16 cellular contexts compared by ENCODE assay signal in the genomic region with DNA sequence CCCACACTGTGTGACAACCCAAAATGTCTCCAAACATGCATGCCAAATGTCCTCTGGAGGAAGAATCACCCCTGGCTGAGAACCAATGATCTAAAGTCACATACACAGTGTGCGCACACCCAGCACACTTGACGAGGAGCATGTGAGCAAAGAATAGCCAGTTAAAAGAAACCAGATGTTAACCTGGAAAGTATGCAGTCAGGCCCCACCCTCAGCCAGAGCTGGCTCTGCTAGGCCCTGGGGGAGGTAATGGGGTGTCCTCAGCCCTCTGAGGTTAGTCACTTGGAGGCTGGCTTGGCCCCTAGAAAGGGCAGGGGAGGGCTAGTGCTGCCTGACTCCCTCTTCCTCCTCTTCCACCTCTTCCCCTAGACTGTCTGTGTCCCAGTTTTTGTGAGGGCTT. TPM values are rescaled to one million over a fixed set of nuclear protein-coding genes. Genes with fewer than 3 reads are reported as not detected.
A peak's percentile ranks its signal among the peaks of the same experiment; 100 is the strongest.
DNase-seq lines count a peak whose midpoint lies in the region; ATAC-seq and TF ChIP-seq lines count a peak whose summit lies in the region.
"Had no signal": no experiment of that assay in that cellular context is flagged by ENCODE, and none has a peak within 500 bp of the region (broad histone marks: within the 10 kb centered on the region; RNA-seq: fewer than 3 reads in every experiment).

No MANE protein-coding gene starts in this region.

- H3K27me3 Mint-ChIP-seq in glutamatergic neuron (ENCODE audit: unreplicated experiment) = peaks cover 11% of the 10 kb centered on the region
- H3K27me3 Mint-ChIP-seq: activated naive CD8-positive, alpha-beta T cell treated with anti-CD3 and anti-CD28 coated beads, Interleukin-2, amount 50 U/mL, for 24 hours had no signal

- H3K4me3 ChIP-seq in SK-N-SH (ENCODE audit: low read depth in 2 of 2, low read length in 1 of 2) (no peak overlapping the region), upper lobe of right lung (no peak overlapping the region)
- H3K4me3 ChIP-seq: esophagus muscularis mucosa, GM23338 had no signal

- H3K9me3 ChIP-seq in SK-N-SH (no peaks in the 10 kb centered on the region), upper lobe of right lung (no peaks in the 10 kb centered on the region)
- H3K9me3 ChIP-seq: Caco-2, esophagus muscularis mucosa had no signal

- no peak for TF ChIP-seq RAD21 in SK-N-SH (IDR thresholded peaks at IDR 0.05; ENCODE audit: low read length)

- DNase-seq in SK-N-SH (peak; percentile 48), fibroblast of the conjunctiva (ENCODE audit: low read depth) (peak; percentile 30), upper lobe of right lung (no peak), mucosa of gallbladder (ENCODE audit: low spot score) (no peak), glutamatergic neuron (no peak)
- DNase-seq: activated CD4-positive, CD25-positive, alpha-beta regulatory T cell; activated naive CD8-positive, alpha-beta T cell treated with anti-CD3 and anti-CD28 coated beads, Interleukin-2, amount 50 U/mL, for 24 hours; activated T-cell treated with anti-CD3 and anti-CD28 coated beads for 4 hours; Caco-2; KBM-7; NCI-H1105 treated with DMSO at 0.1 percent for 48 hours; posterior cingulate gyrus; stimulated activated CD4-positive, alpha-beta T cell treated with anti-CD3 and anti-CD28 coated beads, Interleukin-12 subunit alpha, Interleukin-12 subunit beta, amount 100 ng/mL, for 4 hours had no signal

- H3K27me3 ChIP-seq in SK-N-SH (ENCODE audit: insufficient read depth) (no peaks in the 10 kb centered on the region), upper lobe of right lung (no peaks in the 10 kb centered on the region)

- no peak overlapping the region for H2AFZ ChIP-seq in SK-N-SH (ENCODE audit: low read depth)
- H2AFZ ChIP-seq: GM23338 had no signal

- H3F3A ChIP-seq in SK-N-SH (replicated peaks; ENCODE audit: insufficient read depth) = no peaks in the 10 kb centered on the region

- H3K36me3 ChIP-seq in SK-N-SH (replicated peaks in 1 of 2; ENCODE audit: control insufficient read depth in 1 of 2, insufficient read depth in 2 of 2, low read length in 1 of 2) = no peaks in the 10 kb centered on the region
- H3K36me3 ChIP-seq in upper lobe of right lung = no peaks in the 10 kb centered on the region
- H3K36me3 ChIP-seq: esophagus muscularis mucosa had no signal

- peaks cover 11% of the 10 kb centered on the region for H3K4me1 Mint-ChIP-seq in glutamatergic neuron (ENCODE audit: low read depth, unreplicated experiment)
- H3K4me1 Mint-ChIP-seq: activated naive CD8-positive, alpha-beta T cell treated with anti-CD3 and anti-CD28 coated beads, Interleukin-2, amount 50 U/mL, for 24 hours had no signal

- peaks cover 6% of the 10 kb centered on the region for H3K36me3 Mint-ChIP-seq in glutamatergic neuron (ENCODE audit: unreplicated experiment)

- H3K9me3 Mint-ChIP-seq in glutamatergic neuron (ENCODE audit: unreplicated experiment) = peaks cover 9% of the 10 kb centered on the region
- H3K9me3 Mint-ChIP-seq: activated naive CD8-positive, alpha-beta T cell treated with anti-CD3 and anti-CD28 coated beads, Interleukin-2, amount 50 U/mL, for 24 hours; GM23338 had no signal

- H3K27ac ChIP-seq in SK-N-SH (ENCODE audit: low read depth in 2 of 2, low read length in 1 of 2) (no peak overlapping the region), upper lobe of right lung (no peak overlapping the region)
- H3K27ac ChIP-seq: esophagus muscularis mucosa had no signal

- no peaks in the 10 kb centered on the region for H3K9me2 ChIP-seq in SK-N-SH

- H3K4me2 ChIP-seq in SK-N-SH = no peak overlapping the region
- H3K4me2 ChIP-seq: GM23338 had no signal

- TF ChIP-seq CTCF in SK-N-SH (IDR thresholded peaks at IDR 0.05) (no peak), upper lobe of right lung (IDR thresholded peaks at IDR 0.05) (no peak), glutamatergic neuron (IDR thresholded peaks at IDR 0.05; ENCODE audit: partially characterized antibody, unreplicated experiment) (no peak)

- peak; percentile 35 for ATAC-seq in upper lobe of right lung
- ATAC-seq: activated naive CD8-positive, alpha-beta T cell treated with anti-CD3 and anti-CD28 coated beads, Interleukin-2, amount 50 U/mL, for 24 hours; GM23338 had no signal

- intact Hi-C loops in upper lobe of right lung (cut with DNase I) = no loop called here

- H3K4me3 Mint-ChIP-seq in glutamatergic neuron (ENCODE audit: unreplicated experiment) = no peak overlapping the region
- H3K4me3 Mint-ChIP-seq: activated naive CD8-positive, alpha-beta T cell treated with anti-CD3 and anti-CD28 coated beads, Interleukin-2, amount 50 U/mL, for 24 hours; GM23338 had no signal

- H3K9ac ChIP-seq in SK-N-SH = no peak overlapping the region

- H4K20me1 ChIP-seq in SK-N-SH (ENCODE audit: insufficient read depth) = no peaks in the 10 kb centered on the region

- TF ChIP-seq EP300 in SK-N-SH (IDR thresholded peaks at IDR 0.05; ENCODE audit: borderline replicate concordance in 1 of 2, low read depth in 1 of 2, low read length in 1 of 2) = no peak

- H3K4me1 ChIP-seq in SK-N-SH (ENCODE audit: control insufficient read depth in 1 of 2, insufficient read depth in 2 of 2, low read depth in 1 of 2, low read length in 1 of 2) (peaks cover 0 to 11% of the 10 kb centered on the region in 2 experiments; a peak in 2 of 4 replicates), upper lobe of right lung (no peaks in the 10 kb centered on the region)
- H3K4me1 ChIP-seq: esophagus muscularis mucosa had no signal

- POLR2A ChIA-PET in SK-N-SH (lab: Yijun Ruan, JAX) = no interaction called here

- WGBS in SK-N-SH (ENCODE audit: low lambda C conversion rate) = 36% methylated on average over 2 of the region's 2 CpGs

- CTCF ChIA-PET in SK-N-SH (lab: Yijun Ruan, JAX) = interaction anchor here (0.6 to 1.2 kb wide), 3 partner anchors 21 to 84 kb away, joined by 3 to 4 read pairs (median 3); no protein-coding TSS in a partner anchor

- H3K27ac Mint-ChIP-seq in glutamatergic neuron (ENCODE audit: unreplicated experiment) = no peak overlapping the region
- H3K27ac Mint-ChIP-seq: activated naive CD8-positive, alpha-beta T cell treated with anti-CD3 and anti-CD28 coated beads, Interleukin-2, amount 50 U/mL, for 24 hours; GM23338 had no signal

- no peaks in the 10 kb centered on the region for H3K79me2 ChIP-seq in SK-N-SH (ENCODE audit: insufficient read depth)

TF ChIP-seq in SK-N-SH, 30 proteins besides CTCF, POLR2A, EP300 and RAD21:
- TF ChIP-seq EZH2phosphoT487 (IDR thresholded peaks at IDR 0.05; ENCODE audit: borderline replicate concordance, low read depth) = no peak
- TF ChIP-seq, protein P1, sequence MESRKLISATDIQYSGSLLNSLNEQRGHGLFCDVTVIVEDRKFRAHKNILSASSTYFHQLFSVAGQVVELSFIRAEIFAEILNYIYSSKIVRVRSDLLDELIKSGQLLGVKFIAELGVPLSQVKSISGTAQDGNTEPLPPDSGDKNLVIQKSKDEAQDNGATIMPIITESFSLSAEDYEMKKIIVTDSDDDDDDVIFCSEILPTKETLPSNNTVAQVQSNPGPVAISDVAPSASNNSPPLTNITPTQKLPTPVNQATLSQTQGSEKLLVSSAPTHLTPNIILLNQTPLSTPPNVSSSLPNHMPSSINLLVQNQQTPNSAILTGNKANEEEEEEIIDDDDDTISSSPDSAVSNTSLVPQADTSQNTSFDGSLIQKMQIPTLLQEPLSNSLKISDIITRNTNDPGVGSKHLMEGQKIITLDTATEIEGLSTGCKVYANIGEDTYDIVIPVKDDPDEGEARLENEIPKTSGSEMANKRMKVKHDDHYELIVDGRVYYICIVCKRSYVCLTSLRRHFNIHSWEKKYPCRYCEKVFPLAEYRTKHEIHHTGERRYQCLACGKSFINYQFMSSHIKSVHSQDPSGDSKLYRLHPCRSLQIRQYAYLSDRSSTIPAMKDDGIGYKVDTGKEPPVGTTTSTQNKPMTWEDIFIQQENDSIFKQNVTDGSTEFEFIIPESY (IDR thresholded peaks at IDR 0.05; ENCODE audit: borderline replicate concordance, low read depth) = no peak
- TF ChIP-seq YY1 (IDR thresholded peaks at IDR 0.05; ENCODE audit: low read depth) = no peak
- TF ChIP-seq TAF1 (IDR thresholded peaks at IDR 0.05; ENCODE audit: borderline replicate concordance, low read depth, low read length) = no peak
- TF ChIP-seq CHD2 (IDR thresholded peaks at IDR 0.05; ENCODE audit: low read length, partially characterized antibody) = no peak
- TF ChIP-seq, protein P2, sequence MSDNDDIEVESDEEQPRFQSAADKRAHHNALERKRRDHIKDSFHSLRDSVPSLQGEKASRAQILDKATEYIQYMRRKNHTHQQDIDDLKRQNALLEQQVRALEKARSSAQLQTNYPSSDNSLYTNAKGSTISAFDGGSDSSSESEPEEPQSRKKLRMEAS (IDR thresholded peaks at IDR 0.05; ENCODE audit: low read depth) = 0 out of 2 replicates have a peak, but pooled peaks have one; percentile 12
- peak; percentile 65; the same call in 1 of the 2 replicates for TF ChIP-seq TCF12 (IDR thresholded peaks at IDR 0.05)
- TF ChIP-seq JUND (IDR thresholded peaks at IDR 0.05) = no peak
- TF ChIP-seq GATA2 (CRISPR knock-in tag; IDR thresholded peaks at IDR 0.05) = no peak

RNA-seq across cellular contexts. Expression of a gene that starts 15.2 kb away (rescaled TPM):
- 0.77 and 0.88 TPM in 2 replicates for polyA plus RNA-seq in SK-N-SH (2012; rRNA removed)
- 0.68 and 1.3 TPM in 2 replicates for polyA plus RNA-seq in SK-N-SH (2012; cell fraction: cytosol; rRNA removed)
- 0.29 and 0.39 TPM in 2 replicates for polyA plus RNA-seq in SK-N-SH (2012; cell fraction: nucleus; rRNA removed)
- not detected for total RNA-seq in upper lobe of right lung
- not detected for total RNA-seq in mucosa of gallbladder
- total RNA-seq in glutamatergic neuron (ENCODE audit: unreplicated experiment) = 2.2 TPM
- total RNA-seq: Caco-2, esophagus muscularis mucosa, subcutaneous adipose tissue had no signal

RNA-seq across cellular contexts. Expression of a gene that starts 15.6 kb away (rescaled TPM):
- not detected in 2 replicates for polyA plus RNA-seq in SK-N-SH (2012; rRNA removed)
- not detected in 2 replicates for polyA plus RNA-seq in SK-N-SH (2012; cell fraction: cytosol; rRNA removed)
- not detected in 2 replicates for polyA plus RNA-seq in SK-N-SH (2012; cell fraction: nucleus; rRNA removed)
- total RNA-seq in upper lobe of right lung (11.5 TPM), mucosa of gallbladder (41.2 TPM), glutamatergic neuron (ENCODE audit: unreplicated experiment) (0.25 TPM)

RNA-seq across cellular contexts. Expression of a gene that starts 36.7 kb away (rescaled TPM):
- polyA plus RNA-seq in SK-N-SH (2012; rRNA removed) = 1.0 and 1.2 TPM in 2 replicates
- polyA plus RNA-seq in SK-N-SH (2012; cell fraction: cytosol; rRNA removed) = 0.51 and 0.79 TPM in 2 replicates
- polyA plus RNA-seq in SK-N-SH (2012; cell fraction: nucleus; rRNA removed) = 2.2 and 2.4 TPM in 2 replicates
- total RNA-seq in upper lobe of right lung (0.84 TPM), mucosa of gallbladder (0.43 TPM), glutamatergic neuron (ENCODE audit: unreplicated experiment) (3.1 TPM)
- polyA plus RNA-seq: GM23338 had no signal

RNA-seq across cellular contexts. Expression of a gene that starts 59.6 kb away (rescaled TPM):
- 29.8 and 35.5 TPM in 2 replicates for polyA plus RNA-seq in SK-N-SH (2012; rRNA removed)
- polyA plus RNA-seq in SK-N-SH (2012; cell fraction: cytosol; rRNA removed) = 47.9 and 55.7 TPM in 2 replicates
- polyA plus RNA-seq in SK-N-SH (2012; cell fraction: nucleus; rRNA removed) = 6.6 and 12.2 TPM in 2 replicates
- total RNA-seq in upper lobe of right lung (24.8 TPM), mucosa of gallbladder (25.1 TPM), glutamatergic neuron (ENCODE audit: unreplicated experiment) (25.9 TPM)

Comparison
In these comparisons a context has a peak if more than half of its experiments do, and no peak if none do; other contexts are left out.
1. DNase-seq: peak in SK-N-SH (single experiment) and fibroblast of the conjunctiva (single experiment); none in upper lobe of right lung (single experiment), mucosa of gallbladder (single experiment) and glutamatergic neuron (single experiment).
2. RNA of a gene that starts 15.6 kb away (total RNA-seq): 41.2 TPM in mucosa of gallbladder (single experiment) and 11.5 TPM in upper lobe of right lung (single experiment); 0.25 TPM in glutamatergic neuron (single experiment); every median in the first group is over 10 times any median in the second.